18 cellular contexts compared by ENCODE assay signal in the genomic region with DNA sequence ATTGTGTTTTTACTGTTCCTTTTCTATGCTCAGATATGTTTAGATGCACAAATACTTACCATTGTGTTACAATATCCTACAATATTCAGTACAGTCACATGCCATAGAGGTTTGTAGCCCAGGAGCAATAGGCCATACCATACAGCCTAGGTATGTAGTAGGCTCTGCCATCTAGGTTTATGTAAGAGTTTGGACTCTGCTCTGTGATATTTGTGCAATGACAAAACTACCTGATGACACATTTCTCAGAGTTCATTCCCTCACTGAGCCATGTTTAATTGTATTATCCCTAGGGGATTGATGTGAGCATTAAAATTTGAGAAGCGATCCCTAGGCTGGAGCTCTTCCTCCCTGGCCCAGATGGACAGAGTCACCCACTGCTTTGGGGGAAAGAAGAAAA.
"Had no signal": no experiment of that assay in that cellular context is flagged by ENCODE, and none has a peak within 500 bp of the region (broad histone marks: within the 10 kb centered on the region; RNA-seq: fewer than 3 reads in every experiment).

No MANE protein-coding gene starts in this region.

- H3K4me1 Mint-ChIP-seq: naive thymus-derived CD8-positive, alpha-beta T cell had no signal

- H3K9me3 Mint-ChIP-seq: effector memory CD8-positive, alpha-beta T cell; naive thymus-derived CD8-positive, alpha-beta T cell had no signal

- H3K27me3 Mint-ChIP-seq: naive thymus-derived CD8-positive, alpha-beta T cell had no signal

- H3K36me3 ChIP-seq: esophagus squamous epithelium, neutrophil, stomach, thyroid gland, upper lobe of left lung, uterus had no signal

- H3K27ac ChIP-seq: esophagus squamous epithelium, neutrophil, psoas muscle, stomach, thyroid gland, upper lobe of left lung, uterus had no signal

- H3K4me3 ChIP-seq: esophagus squamous epithelium, psoas muscle, stomach, thyroid gland, upper lobe of left lung, uterus had no signal

- H3K4me1 ChIP-seq: esophagus squamous epithelium, stomach, thyroid gland, upper lobe of left lung, uterus had no signal

- H3K9me3 ChIP-seq: esophagus squamous epithelium, neutrophil, psoas muscle, stomach, thyroid gland, upper lobe of left lung, uterus had no signal

- H3K36me3 Mint-ChIP-seq: naive thymus-derived CD8-positive, alpha-beta T cell had no signal

- ATAC-seq: effector memory CD8-positive, alpha-beta T cell; left colon; naive thymus-derived CD8-positive, alpha-beta T cell; psoas muscle; sciatic nerve had no signal

- H3K27me3 ChIP-seq: esophagus squamous epithelium, neutrophil, stomach, thyroid gland, upper lobe of left lung, uterus had no signal

- H3K27ac Mint-ChIP-seq: effector memory CD8-positive, alpha-beta T cell; naive thymus-derived CD8-positive, alpha-beta T cell had no signal

- DNase-seq: effector memory CD8-positive, alpha-beta T cell; esophagus squamous epithelium; foreskin melanocyte; head of caudate nucleus; hippocampal formation; left colon; mammary epithelial cell; naive thymus-derived CD8-positive, alpha-beta T cell; psoas muscle; retina; stimulated activated CD4-positive, alpha-beta T cell treated with anti-CD3 and anti-CD28 coated beads, Interleukin-2, amount 100 ng/mL, for 24 hours; stimulated activated naive CD4-positive, alpha-beta T cell; stomach; thyroid gland; upper lobe of left lung; uterus had no signal

- H3K4me3 Mint-ChIP-seq: effector memory CD8-positive, alpha-beta T cell; naive thymus-derived CD8-positive, alpha-beta T cell had no signal
